9 cellular contexts compared by ENCODE assay signal in the genomic region with DNA sequence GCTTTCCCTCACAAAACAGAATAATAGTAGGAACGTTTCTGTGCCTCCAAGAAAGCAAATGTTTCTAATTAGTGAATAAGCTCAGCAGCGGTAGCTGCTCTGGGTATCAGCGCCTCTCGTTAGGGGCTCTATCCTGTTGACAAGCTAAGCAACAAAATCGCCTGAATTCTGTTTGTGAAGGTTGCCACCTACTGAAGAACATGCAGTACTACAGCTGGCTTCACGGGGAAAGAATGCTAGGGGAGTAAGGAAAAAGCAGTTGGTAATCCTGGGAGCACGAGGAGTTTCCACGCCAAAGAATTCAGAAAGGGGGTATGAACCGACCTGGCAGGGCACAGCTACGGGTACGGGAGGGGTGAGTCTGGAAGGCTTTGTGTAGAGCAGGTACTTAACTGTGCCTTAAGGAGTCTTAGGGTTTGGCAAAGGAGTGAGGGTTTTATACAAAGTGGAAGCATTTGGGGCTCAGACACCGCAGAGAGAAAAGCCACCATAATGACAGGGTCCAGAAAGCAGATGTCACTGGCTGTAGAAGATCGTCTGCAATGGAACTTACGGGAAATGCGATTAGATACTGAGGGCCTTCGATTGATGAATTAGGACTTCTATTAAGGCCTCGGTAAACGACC.
DNase-seq lines count a peak whose midpoint lies in the region; TF ChIP-seq lines count a peak whose summit lies in the region.
"Had no signal": no experiment of that assay in that cellular context is flagged by ENCODE, and none has a peak within 500 bp of the region (broad histone marks: within the 10 kb centered on the region; RNA-seq: fewer than 3 reads in every experiment).

No MANE protein-coding gene starts in this region.

- H3K27ac ChIP-seq in GM23248 (no peak overlapping the region), Karpas-422 (ENCODE audit: low read length) (no peak overlapping the region), Peyer's patch (no peak overlapping the region), osteoblast (ENCODE audit: low read depth, low read length) (no peak overlapping the region)
- H3K27ac ChIP-seq: neutrophil had no signal

- H3K36me3 ChIP-seq in GM23248 (ENCODE audit: low read depth) (no peaks in the 10 kb centered on the region), Karpas-422 (ENCODE audit: insufficient read depth, low read length) (no peaks in the 10 kb centered on the region), Peyer's patch (no peaks in the 10 kb centered on the region), osteoblast (ENCODE audit: insufficient read depth, low read length) (no peaks in the 10 kb centered on the region)
- H3K36me3 ChIP-seq: neutrophil had no signal

- H3K4me1 ChIP-seq in GM23248 (ENCODE audit: insufficient read depth): no peaks in the 10 kb centered on the region
- H3K4me1 ChIP-seq in Karpas-422 (ENCODE audit: low read length): peaks cover 11% of the 10 kb centered on the region
- peaks cover 0 to 3% (median 0%) of the 10 kb centered on the region in 4 donors for H3K4me1 ChIP-seq in Peyer's patch
- peaks cover 8% of the 10 kb centered on the region for H3K4me1 ChIP-seq in osteoblast (ENCODE audit: insufficient read depth, low read length)

- 20 to 23% methylated on average over 18 of the region's 18 CpGs for WGBS in GM23248 (ENCODE audit: low coverage in 1 of 2, low lambda C conversion rate in 2 of 2, missing lambda C conversion rate in 2 of 2), 2 experiments

- H3F3A ChIP-seq in GM23248 (ENCODE audit: insufficient read depth): no peaks in the 10 kb centered on the region

- H3K9ac ChIP-seq in GM23248: peak overlapping the region; percentile 50
- H3K9ac ChIP-seq in Karpas-422 (ENCODE audit: low read length): no peak overlapping the region

- in situ Hi-C loops in GM23248 (cut with MboI): loop anchor here (25.0 kb wide), 1 partner anchor 523 kb away; no protein-coding TSS in a partner anchor

- peak overlapping the region; percentile 83 for H2AFZ ChIP-seq in GM23248
- peak overlapping the region; percentile 13; the same call in 1 of the 2 replicates for H2AFZ ChIP-seq in Karpas-422 (ENCODE audit: low read length)
- peak overlapping the region; percentile 98 for H2AFZ ChIP-seq in osteoblast (ENCODE audit: low read length)

- H4K20me1 ChIP-seq in GM23248 (ENCODE audit: insufficient read depth) (no peaks in the 10 kb centered on the region), Karpas-422 (ENCODE audit: insufficient read depth, low read depth, low read length) (no peaks in the 10 kb centered on the region), osteoblast (ENCODE audit: insufficient read depth, low read length) (no peaks in the 10 kb centered on the region)

- H3K9me3 ChIP-seq in GM23248 (ENCODE audit: low read depth) (no peaks in the 10 kb centered on the region), Karpas-422 (ENCODE audit: low read length) (no peaks in the 10 kb centered on the region), Peyer's patch (no peaks in the 10 kb centered on the region), osteoblast (ENCODE audit: low read depth, low read length) (no peaks in the 10 kb centered on the region)
- H3K9me3 ChIP-seq: neutrophil had no signal

- no peaks in the 10 kb centered on the region for H3K9me2 ChIP-seq in GM23248 (ENCODE audit: insufficient read depth)
- no peaks in the 10 kb centered on the region for H3K9me2 ChIP-seq in Karpas-422 (replicated peaks; ENCODE audit: insufficient read depth, low read length)

- TF ChIP-seq POLR2A in Peyer's patch (IDR thresholded peaks at IDR 0.05): no peak

- TF ChIP-seq CTCF in Peyer's patch (IDR thresholded peaks at IDR 0.05) (peak; percentile 25 to 89 (median 82)), osteoblast (IDR thresholded peaks at IDR 0.05; ENCODE audit: extremely low read depth, low read depth, low read length) (peak; percentile 89)

- peak; percentile 86 for DNase-seq in GM03348 (ENCODE audit: low spot score)
- peak; percentile 86 for DNase-seq in GM23248
- DNase-seq in Karpas-422: peak; percentile 83
- DNase-seq in Peyer's patch: peak in 2 of 3 donors; percentile 51 to 72
- peak; percentile 25 for DNase-seq in activated naive CD4-positive, alpha-beta T cell treated with Interleukin-2 at 50 U/mL for 16 hours
- peak; percentile 59 for DNase-seq in globus pallidus (ENCODE audit: low spot score)
- DNase-seq in osteoblast (ENCODE audit: insufficient read length, low spot score, missing footprints): peak; percentile 88
- no peak for DNase-seq in GM19240 (ENCODE audit: insufficient read length, low spot score)

- H3K27me3 ChIP-seq in GM23248 (replicated peaks; ENCODE audit: insufficient read depth) (no peaks in the 10 kb centered on the region), Karpas-422 (ENCODE audit: low read length) (no peaks in the 10 kb centered on the region; the same call in 1 of the 2 replicates), Peyer's patch (no peaks in the 10 kb centered on the region), osteoblast (ENCODE audit: insufficient read depth, low read length) (no peaks in the 10 kb centered on the region)
- H3K27me3 ChIP-seq: neutrophil had no signal

- H3K4me2 ChIP-seq in GM23248 (ENCODE audit: unreplicated experiment) (peak overlapping the region; percentile 67), Karpas-422 (ENCODE audit: low read depth, low read length, poor library complexity, severe bottlenecking) (no peak overlapping the region), osteoblast (ENCODE audit: insufficient read depth, low read length) (peak overlapping the region; percentile 95)

- peak overlapping the region; percentile 57 for H3K4me3 ChIP-seq in GM23248
- no peak overlapping the region for H3K4me3 ChIP-seq in Karpas-422 (ENCODE audit: low read length)
- H3K4me3 ChIP-seq in Peyer's patch: peak overlapping the region in 1 of 4 donors; percentile 20
- peak overlapping the region; percentile 72 for H3K4me3 ChIP-seq in osteoblast (ENCODE audit: insufficient read depth, low read length)

- H3K79me2 ChIP-seq in GM23248 (ENCODE audit: insufficient read depth) (no peaks in the 10 kb centered on the region), Karpas-422 (ENCODE audit: low read length) (no peaks in the 10 kb centered on the region), osteoblast (ENCODE audit: insufficient read depth, low read length) (no peaks in the 10 kb centered on the region)

Comparison
In these comparisons a context has a peak if more than half of its experiments do, and no peak if none do; other contexts are left out.
1. H2AFZ ChIP-seq: peak in every context shown above with its lines; median percentile 98 in osteoblast; 83 in GM23248; 13 in Karpas-422.